ENCODE assay signal across 14 cellular contexts in genomic region chr2:201754683-201755415, GRCh38. TPM values are rescaled to one million over a fixed set of nuclear protein-coding genes. Genes with fewer than 3 reads are reported as not detected.
A peak's percentile ranks its signal among the peaks of the same experiment; 100 is the strongest.
DNase-seq lines count a peak whose midpoint lies in the region; ATAC-seq and TF ChIP-seq lines count a peak whose summit lies in the region.
"Had no signal": no experiment of that assay in that cellular context is flagged by ENCODE, and none has a peak within 500 bp of the region (broad histone marks: within the 10 kb centered on the region; RNA-seq: fewer than 3 reads in every experiment).

No MANE protein-coding gene starts in this region.

- intact Hi-C loops in lower lobe of right lung (cut with DNase I) = no loop called here

- TF ChIP-seq POLR2A in upper lobe of left lung (IDR thresholded peaks at IDR 0.05) = no peak
- no peak for TF ChIP-seq POLR2A in tibial nerve (IDR thresholded peaks at IDR 0.05)

- no peak overlapping the region for H3K27ac Mint-ChIP-seq in GM23338
- H3K27ac Mint-ChIP-seq: CD8-positive, alpha-beta T cell had no signal

- no peaks in the 10 kb centered on the region for H3K27me3 ChIP-seq in GM23338 (ENCODE audit: insufficient read depth)
- no peaks in the 10 kb centered on the region for H3K27me3 ChIP-seq in lower lobe of right lung (ENCODE audit: low read depth)
- no peaks in the 10 kb centered on the region for H3K27me3 ChIP-seq in upper lobe of left lung
- no peaks in the 10 kb centered on the region for H3K27me3 ChIP-seq in tibial nerve
- H3K27me3 ChIP-seq: MG63 had no signal

- H3K36me3 Mint-ChIP-seq in GM23338 (ENCODE audit: low read depth) = no peaks in the 10 kb centered on the region; the same call in 2 of the 3 replicates

- no peaks in the 10 kb centered on the region for H3K9me3 ChIP-seq in lower lobe of right lung
- H3K9me3 ChIP-seq in upper lobe of left lung = no peaks in the 10 kb centered on the region
- no peaks in the 10 kb centered on the region for H3K9me3 ChIP-seq in tibial nerve
- H3K9me3 ChIP-seq: MG63 had no signal

- H3K4me3 ChIP-seq in AG10803 (ENCODE audit: low read length) (no peak overlapping the region), GM23338 (no peak overlapping the region), lower lobe of right lung (no peak overlapping the region), upper lobe of left lung (no peak overlapping the region), tibial nerve (no peak overlapping the region)
- H3K4me3 ChIP-seq: MG63 had no signal

- no peaks in the 10 kb centered on the region for H3K27me3 Mint-ChIP-seq in GM23338 (ENCODE audit: insufficient read depth, low read depth, poor library complexity)

- H3K9me3 Mint-ChIP-seq in GM23338 = no peaks in the 10 kb centered on the region
- H3K9me3 Mint-ChIP-seq: CD8-positive, alpha-beta T cell had no signal

- H3K27ac ChIP-seq in GM23338 (ENCODE audit: low read depth) (0 out of 2 replicates have a peak overlapping the region, but pooled peaks have one; percentile 40), lower lobe of right lung (no peak overlapping the region), upper lobe of left lung (no peak overlapping the region), tibial nerve (no peak overlapping the region)

- no peak overlapping the region for H2AFZ ChIP-seq in GM23338

- 91 to 94% methylated on average over 7 of the region's 7 CpGs for WGBS in upper lobe of left lung, 2 donors
- 86 to 87% methylated on average over 7 of the region's 7 CpGs for WGBS in tibial nerve, 2 donors

- H3K36me3 ChIP-seq in GM23338 (ENCODE audit: insufficient read depth) = peaks cover 15% of the 10 kb centered on the region; the same call in 1 of the 2 replicates
- H3K36me3 ChIP-seq in lower lobe of right lung = peaks cover 38% of the 10 kb centered on the region
- H3K36me3 ChIP-seq in upper lobe of left lung = peaks cover 0 to 32% (median 16%) of the 10 kb centered on the region in 4 donors
- peaks cover 0 to 67% (median 0%) of the 10 kb centered on the region in 3 donors for H3K36me3 ChIP-seq in tibial nerve

- TF ChIP-seq EP300 in upper lobe of left lung (IDR thresholded peaks at IDR 0.05) (no peak), tibial nerve (IDR thresholded peaks at IDR 0.05) (no peak)

- no peaks in the 10 kb centered on the region for H3F3A ChIP-seq in GM23338 (replicated peaks; ENCODE audit: low read depth)

- H3K4me2 ChIP-seq in GM23338 = no peak overlapping the region

- H3K9me2 ChIP-seq in GM23338 (ENCODE audit: insufficient read depth) = no peaks in the 10 kb centered on the region

- no peak for ATAC-seq in GM23338
- no peak for ATAC-seq in lower lobe of right lung
- ATAC-seq in upper lobe of left lung (ENCODE audit: low FRiP score in 2 of 2) = no peak
- ATAC-seq: CD8-positive, alpha-beta T cell; HCT116 had no signal

- DNase-seq in AG10803 (ENCODE audit: low read depth) (peak; percentile 9), GM23338 (ENCODE audit: low spot score) (no peak), amniotic epithelial cell (ENCODE audit: low read depth) (peak; percentile 61), left kidney (ENCODE audit: low read depth, low spot score) (peak; percentile 53), lower lobe of right lung (no peak), NCI-H446 treated with DMSO at 0.1 percent for 48 hours (lab: John Stamatoyannopoulos, UW) (no peak), upper lobe of left lung (no peak), tibial nerve (ENCODE audit: low spot score in 2 of 2) (no peak)
- DNase-seq: CD8-positive, alpha-beta T cell; MG63; NCI-H1105 treated with DMSO at 0.1 percent for 48 hours; NCI-H1930; SIG-M5 had no signal

- H3K4me1 Mint-ChIP-seq in GM23338 = no peaks in the 10 kb centered on the region

- H3K4me1 ChIP-seq in GM23338 (ENCODE audit: insufficient read depth) = no peaks in the 10 kb centered on the region
- no peaks in the 10 kb centered on the region for H3K4me1 ChIP-seq in lower lobe of right lung
- H3K4me1 ChIP-seq in upper lobe of left lung = no peaks in the 10 kb centered on the region
- H3K4me1 ChIP-seq in tibial nerve = no peaks in the 10 kb centered on the region

- no peak overlapping the region for H3K4me3 Mint-ChIP-seq in GM23338
- H3K4me3 Mint-ChIP-seq: CD8-positive, alpha-beta T cell had no signal

- no peaks in the 10 kb centered on the region for H4K20me1 ChIP-seq in GM23338 (replicated peaks; ENCODE audit: insufficient read depth)

- H3K79me2 ChIP-seq in GM23338 (replicated peaks; ENCODE audit: insufficient read depth) = peaks cover 7% of the 10 kb centered on the region

- TF ChIP-seq CTCF in AG10803 (conservative IDR thresholded peaks at IDR 0.05; ENCODE audit: low read length) = no peak
- TF ChIP-seq CTCF in GM23338 (conservative IDR thresholded peaks at IDR 0.05; ENCODE audit: low read depth in 2 of 2) = no peak
- no peak for TF ChIP-seq CTCF in lower lobe of right lung (IDR thresholded peaks at IDR 0.05)
- no peak for TF ChIP-seq CTCF in upper lobe of left lung (IDR thresholded peaks at IDR 0.05)
- no peak for TF ChIP-seq CTCF in tibial nerve (IDR thresholded peaks at IDR 0.05)

TF ChIP-seq in GM23338, 12 proteins besides CTCF, POLR2A, EP300 and RAD21 (continues in another document):
- TF ChIP-seq NANOG (IDR thresholded peaks at IDR 0.05; ENCODE audit: borderline replicate concordance) (no peak), POLR2AphosphoS5 (IDR thresholded peaks at IDR 0.05; ENCODE audit: low read depth) (no peak), ZNF114 (CRISPR knock-in tag; IDR thresholded peaks at IDR 0.05) (no peak)

RNA-seq across cellular contexts. Expression of gene ALS2, which starts 25.9 kb away (rescaled TPM):
- total RNA-seq in GM23338 (2014; rRNA removed; shearing (Covaris generic)) = 35.3 and 43.3 TPM in 2 replicates
- polyA plus RNA-seq in GM23338 (2016; fragmentation: Nextera tagmentation; extraction: Ambion mirVana) = 9.6 and 9.9 TPM in 2 replicates
- total RNA-seq in lower lobe of right lung (24.7 TPM), upper lobe of left lung (10 to 100 TPM; 16.5 to 27.8 (median 22.7) TPM), tibial nerve (10 to 100 TPM; 23.5 to 35.8 (median 34.8) TPM)

RNA-seq across cellular contexts. Expression of gene CDK15, which starts 51.5 kb away (rescaled TPM):
- total RNA-seq in GM23338 (2014; rRNA removed; shearing (Covaris generic)) = not detected in 2 replicates
- 0.16 and 0.27 TPM in 2 replicates for polyA plus RNA-seq in GM23338 (2016; fragmentation: Nextera tagmentation; extraction: Ambion mirVana)
- total RNA-seq in lower lobe of right lung (4.5 TPM), upper lobe of left lung (1 to 10 TPM in 4 of 6 donors, under 1 TPM in 2; 0.10 to 3.4 (median 1.3) TPM), tibial nerve (1 to 10 TPM in 3 of 4 donors, under 1 TPM in 1; 0.90 to 6.5 (median 1.4) TPM)
- total RNA-seq: CD8-positive, alpha-beta T cell had no signal

RNA-seq across cellular contexts. Expression of gene MPP4, which starts 56.4 kb away (rescaled TPM):
- 0.35 TPM in 1 of 2 replicates, not detected in the other for total RNA-seq in GM23338 (2014; rRNA removed; shearing (Covaris generic))
- polyA plus RNA-seq in GM23338 (2016; fragmentation: Nextera tagmentation; extraction: Ambion mirVana) = 0.09 TPM in 1 of 2 replicates, not detected in the other
- 0.30 TPM for total RNA-seq in lower lobe of right lung
- 1 to 10 TPM in 1 of 6 donors, under 1 TPM in 4, not detected in 1; 0.13 to 2.1 (median 0.15) TPM for total RNA-seq in upper lobe of left lung
- total RNA-seq in tibial nerve = under 1 TPM in 2 of 4 donors, not detected in 2; 0.22 to 0.60 TPM
- total RNA-seq: CD8-positive, alpha-beta T cell had no signal

Comparison
In these comparisons a context has a peak if more than half of its experiments do, and no peak if none do; other contexts are left out.
1. DNase-seq: peak in AG10803 (single experiment), amniotic epithelial cell (single experiment) and left kidney (single experiment); none in GM23338 (single experiment), lower lobe of right lung (single experiment), NCI-H446 treated with DMSO at 0.1 percent for 48 hours (single experiment), upper lobe of left lung (0 of 2) and tibial nerve (0 of 2).